8 cellular contexts compared by ENCODE assay signal in genomic region chr3:53493997-53494791, GRCh38. TPM values are rescaled to one million over a fixed set of nuclear protein-coding genes. Genes with fewer than 3 reads are reported as not detected.
DNase-seq lines count a peak whose midpoint lies in the region; ATAC-seq and TF ChIP-seq lines count a peak whose summit lies in the region.

CACNA1D (plus strand) TSS chr3:53494611; CDS start chr3:53495167, 556 bp downstream.

- ATAC-seq in GM23338 (peak; percentile 83), gastroesophageal sphincter (peak; percentile 76), HG03565 (IDR thresholded peaks at IDR 0.05; ENCODE audit: unreplicated experiment) (no peak), GM18502 (IDR thresholded peaks at IDR 0.05; ENCODE audit: poor library complexity, unreplicated experiment) (no peak)

- no peaks in the 10 kb centered on the region for H3K9me3 Mint-ChIP-seq in GM23338

- H3K27ac Mint-ChIP-seq in GM23338: no peak within 1 kb of the TSS

- H3K36me3 ChIP-seq in BE2C: no peaks in the 10 kb centered on the region
- H3K36me3 ChIP-seq in GM23338 (ENCODE audit: insufficient read depth): no peaks in the 10 kb centered on the region
- no peaks in the 10 kb centered on the region for H3K36me3 ChIP-seq in gastroesophageal sphincter
- H3K36me3 ChIP-seq in osteoblast (ENCODE audit: insufficient read depth, low read length): no peaks in the 10 kb centered on the region

- H3K36me3 Mint-ChIP-seq in GM23338 (ENCODE audit: low read depth): no peaks in the 10 kb centered on the region

- H4K20me1 ChIP-seq in GM23338 (replicated peaks; ENCODE audit: insufficient read depth) (no peaks in the 10 kb centered on the region), osteoblast (ENCODE audit: insufficient read depth, low read length) (no peaks in the 10 kb centered on the region)

- H3K27ac ChIP-seq in GM23338 (ENCODE audit: low read depth) (no peak within 1 kb of the TSS), gastroesophageal sphincter (peak within 1 kb of the TSS in 2 of 4 donors; percentile 27 to 71), osteoblast (ENCODE audit: low read depth, low read length) (no peak within 1 kb of the TSS)

- TF ChIP-seq POLR2A in gastroesophageal sphincter (IDR thresholded peaks at IDR 0.05): no peak

- H3K9me3 ChIP-seq in BE2C (no peaks in the 10 kb centered on the region), gastroesophageal sphincter (no peaks in the 10 kb centered on the region), osteoblast (ENCODE audit: low read depth, low read length) (no peaks in the 10 kb centered on the region)

- TF ChIP-seq CTCF in BE2C (IDR thresholded peaks at IDR 0.05; ENCODE audit: low read depth, low read length) (no peak), GM23338 (conservative IDR thresholded peaks at IDR 0.05; ENCODE audit: low read depth in 2 of 2) (peak; percentile 13 to 39; a peak in 3 of 4 replicates), gastroesophageal sphincter (IDR thresholded peaks at IDR 0.05) (no peak), osteoblast (IDR thresholded peaks at IDR 0.05; ENCODE audit: extremely low read depth, low read depth, low read length) (no peak)

- H3K4me2 ChIP-seq in GM23338: peak within 1 kb of the TSS; percentile 95
- H3K4me2 ChIP-seq in osteoblast (ENCODE audit: insufficient read depth, low read length): peak within 1 kb of the TSS; percentile 13

- H3K27me3 Mint-ChIP-seq in GM23338 (ENCODE audit: insufficient read depth, low read depth, poor library complexity): peaks cover 38% of the 10 kb centered on the region

- H3K79me2 ChIP-seq in GM23338 (replicated peaks; ENCODE audit: insufficient read depth) (no peaks in the 10 kb centered on the region), osteoblast (ENCODE audit: insufficient read depth, low read length) (no peaks in the 10 kb centered on the region)

- WGBS in gastroesophageal sphincter (ENCODE audit: low coverage in 1 of 2), 2 donors: 0% methylated on average over 5 of the region's 120 CpGs; no CpG with 5 or more reads in 1 of the 2 donors

- peak; percentile 16 for DNase-seq in BE2C
- DNase-seq in GM23338 (ENCODE audit: low spot score): peak; percentile 97
- DNase-seq in activated CD4-positive, alpha-beta T cell treated with anti-CD3 and anti-CD28 coated beads, Interleukin-2, amount 50 U/mL, for 48 hours: peak; percentile 18 to 22
- DNase-seq in osteoblast (ENCODE audit: insufficient read length, low spot score, missing footprints): peak; percentile 88
- DNase-seq in NCI-H82 (lab: John Stamatoyannopoulos, UW): no peak

- H3K4me3 ChIP-seq in BE2C (ENCODE audit: low read depth, low read length) (no peak within 1 kb of the TSS), GM23338 (peak within 1 kb of the TSS; percentile 73), gastroesophageal sphincter (peak within 1 kb of the TSS; percentile 29 to 64), osteoblast (ENCODE audit: insufficient read depth, low read length) (no peak within 1 kb of the TSS)

- peak within 1 kb of the TSS; percentile 82 for H3K4me3 Mint-ChIP-seq in GM23338

- no peaks in the 10 kb centered on the region for H3K4me1 ChIP-seq in BE2C
- H3K4me1 ChIP-seq in GM23338 (ENCODE audit: insufficient read depth): peaks cover 19% of the 10 kb centered on the region
- peaks cover 0 to 58% (median 10%) of the 10 kb centered on the region in 3 donors for H3K4me1 ChIP-seq in gastroesophageal sphincter
- no peaks in the 10 kb centered on the region for H3K4me1 ChIP-seq in osteoblast (ENCODE audit: insufficient read depth, low read length)

- H3K9me2 ChIP-seq in GM23338 (ENCODE audit: insufficient read depth): no peaks in the 10 kb centered on the region

- H3K4me1 Mint-ChIP-seq in GM23338: peaks cover 25% of the 10 kb centered on the region

- peak within 1 kb of the TSS; percentile 97 for H2AFZ ChIP-seq in GM23338
- no peak within 1 kb of the TSS for H2AFZ ChIP-seq in osteoblast (ENCODE audit: low read length)

- peaks cover 7% of the 10 kb centered on the region for H3F3A ChIP-seq in GM23338 (replicated peaks; ENCODE audit: low read depth)

- H3K27me3 ChIP-seq in BE2C: peaks cover 28% of the 10 kb centered on the region
- H3K27me3 ChIP-seq in GM23338 (ENCODE audit: insufficient read depth): peaks cover 66% of the 10 kb centered on the region
- peaks cover 25% of the 10 kb centered on the region for H3K27me3 ChIP-seq in gastroesophageal sphincter
- peaks cover 47% of the 10 kb centered on the region for H3K27me3 ChIP-seq in osteoblast (ENCODE audit: insufficient read depth, low read length)

- TF ChIP-seq EP300 in gastroesophageal sphincter (IDR thresholded peaks at IDR 0.05): no peak

TF ChIP-seq in GM23338, 12 proteins besides CTCF, POLR2A, EP300 and RAD21:
- no peak for TF ChIP-seq ZNF114 (CRISPR knock-in tag; IDR thresholded peaks at IDR 0.05)
- TF ChIP-seq POLR2AphosphoS5 (IDR thresholded peaks at IDR 0.05; ENCODE audit: low read depth): 0 out of 2 replicates have a peak, but pooled peaks have one; percentile 34
TF ChIP-seq in GM23338: peak in this region for 1.

RNA-seq across cellular contexts. Expression of gene CACNA1D, which starts in this region (rescaled TPM):
- 0.76 TPM for polyA plus RNA-seq in BE2C (2012; ENCODE audit: insufficient read depth, insufficient read length, low read depth)
- total RNA-seq in GM23338 (2014; rRNA removed; shearing (Covaris generic)): 1.1 and 1.7 TPM in 2 replicates
- polyA plus RNA-seq in GM23338 (2016; fragmentation: Nextera tagmentation; extraction: Ambion mirVana): 0.96 and 1.8 TPM in 2 replicates
- 1 to 10 TPM in 3 of 4 donors, under 1 TPM in 1; 0.52 to 5.7 (median 3.6) TPM for total RNA-seq in gastroesophageal sphincter
- total RNA-seq in osteoblast: under 0.01 and 0.29 TPM in 2 replicates

Comparison
In these comparisons a context has a peak if more than half of its experiments do, and no peak if none do; other contexts are left out.
1. Peak in DNase-seq and H3K4me2 ChIP-seq in osteoblast; RNA of the gene not detected or under 1 TPM.
2. H3K4me3 ChIP-seq: peak in GM23338 (single experiment) and gastroesophageal sphincter (2 of 2); none in BE2C (single experiment) and osteoblast (single experiment).
3. CTCF ChIP-seq: peak in GM23338 (2 of 2); none in BE2C (single experiment), gastroesophageal sphincter (0 of 4) and osteoblast (single experiment).
4. ATAC-seq: peak in GM23338 (single experiment) and gastroesophageal sphincter (single experiment); none in HG03565 (single experiment) and GM18502 (single experiment).